In the genomic region with DNA sequence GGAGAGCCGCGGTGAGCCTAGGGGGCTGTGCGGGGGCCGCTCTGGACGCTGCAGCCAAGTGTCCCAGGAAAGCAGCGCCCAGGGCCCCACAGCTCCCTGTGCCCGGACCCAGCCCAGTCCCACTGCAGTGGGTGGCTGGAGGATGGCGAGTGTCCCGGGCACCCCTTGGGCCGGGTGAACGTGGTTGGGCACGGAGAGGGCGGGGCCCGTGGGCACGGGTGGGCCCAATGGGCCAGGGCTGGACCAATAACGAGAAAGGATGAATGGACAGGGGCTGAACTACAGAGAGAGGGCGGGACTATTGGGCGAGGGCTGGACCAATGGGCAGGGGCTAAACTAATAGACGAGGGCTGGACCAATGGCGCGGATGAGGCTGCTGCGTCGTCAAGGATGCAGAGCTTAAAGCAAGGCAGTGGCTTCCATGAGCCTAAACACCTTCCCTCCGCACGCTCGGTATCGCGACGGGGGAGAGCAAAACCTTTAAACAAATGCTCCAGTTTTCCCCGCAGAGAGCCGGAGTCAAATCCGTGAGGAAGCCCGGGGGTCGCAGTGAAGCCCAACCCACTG, we compare ENCODE assay signal across 1 cellular context.
A peak's percentile ranks its signal among the peaks of the same experiment; 100 is the strongest.
TF ChIP-seq lines count a peak whose summit lies in the region.

No MANE protein-coding gene starts in this region.

TF ChIP-seq in GM12878, 131 proteins besides CTCF, POLR2A, EP300 and RAD21 (continues in another document):
- no peak for TF ChIP-seq JUND (IDR thresholded peaks at IDR 0.05; ENCODE audit: low read depth, low read length)
- TF ChIP-seq, protein P1, sequence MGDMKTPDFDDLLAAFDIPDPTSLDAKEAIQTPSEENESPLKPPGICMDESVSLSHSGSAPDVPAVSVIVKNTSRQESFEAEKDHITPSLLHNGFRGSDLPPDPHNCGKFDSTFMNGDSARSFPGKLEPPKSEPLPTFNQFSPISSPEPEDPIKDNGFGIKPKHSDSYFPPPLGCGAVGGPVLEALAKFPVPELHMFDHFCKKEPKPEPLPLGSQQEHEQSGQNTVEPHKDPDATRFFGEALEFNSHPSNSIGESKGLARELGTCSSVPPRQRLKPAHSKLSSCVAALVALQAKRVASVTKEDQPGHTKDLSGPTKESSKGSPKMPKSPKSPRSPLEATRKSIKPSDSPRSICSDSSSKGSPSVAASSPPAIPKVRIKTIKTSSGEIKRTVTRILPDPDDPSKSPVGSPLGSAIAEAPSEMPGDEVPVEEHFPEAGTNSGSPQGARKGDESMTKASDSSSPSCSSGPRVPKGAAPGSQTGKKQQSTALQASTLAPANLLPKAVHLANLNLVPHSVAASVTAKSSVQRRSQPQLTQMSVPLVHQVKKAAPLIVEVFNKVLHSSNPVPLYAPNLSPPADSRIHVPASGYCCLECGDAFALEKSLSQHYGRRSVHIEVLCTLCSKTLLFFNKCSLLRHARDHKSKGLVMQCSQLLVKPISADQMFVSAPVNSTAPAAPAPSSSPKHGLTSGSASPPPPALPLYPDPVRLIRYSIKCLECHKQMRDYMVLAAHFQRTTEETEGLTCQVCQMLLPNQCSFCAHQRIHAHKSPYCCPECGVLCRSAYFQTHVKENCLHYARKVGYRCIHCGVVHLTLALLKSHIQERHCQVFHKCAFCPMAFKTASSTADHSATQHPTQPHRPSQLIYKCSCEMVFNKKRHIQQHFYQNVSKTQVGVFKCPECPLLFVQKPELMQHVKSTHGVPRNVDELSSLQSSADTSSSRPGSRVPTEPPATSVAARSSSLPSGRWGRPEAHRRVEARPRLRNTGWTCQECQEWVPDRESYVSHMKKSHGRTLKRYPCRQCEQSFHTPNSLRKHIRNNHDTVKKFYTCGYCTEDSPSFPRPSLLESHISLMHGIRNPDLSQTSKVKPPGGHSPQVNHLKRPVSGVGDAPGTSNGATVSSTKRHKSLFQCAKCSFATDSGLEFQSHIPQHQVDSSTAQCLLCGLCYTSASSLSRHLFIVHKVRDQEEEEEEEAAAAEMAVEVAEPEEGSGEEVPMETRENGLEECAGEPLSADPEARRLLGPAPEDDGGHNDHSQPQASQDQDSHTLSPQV (IDR thresholded peaks at IDR 0.05): no peak
- TF ChIP-seq NFYA (IDR thresholded peaks at IDR 0.05; ENCODE audit: borderline replicate concordance, low read depth, low read length): peak; percentile 40; the same call in 1 of the 2 replicates
- TF ChIP-seq RELA (IDR thresholded peaks at IDR 0.05; ENCODE audit: borderline replicate concordance, partially characterized antibody): no peak
- TF ChIP-seq HCFC1 (IDR thresholded peaks at IDR 0.05; ENCODE audit: low read length): no peak
- TF ChIP-seq BHLHE40 (IDR thresholded peaks at IDR 0.05; ENCODE audit: borderline replicate concordance in 1 of 2, low read depth in 2 of 2, low read length in 1 of 2): peak in 1 of 2 experiments; percentile 70; a peak in 2 of 4 replicates
- no peak for TF ChIP-seq NR2C1 (IDR thresholded peaks at IDR 0.05)
- TF ChIP-seq, protein P2, sequence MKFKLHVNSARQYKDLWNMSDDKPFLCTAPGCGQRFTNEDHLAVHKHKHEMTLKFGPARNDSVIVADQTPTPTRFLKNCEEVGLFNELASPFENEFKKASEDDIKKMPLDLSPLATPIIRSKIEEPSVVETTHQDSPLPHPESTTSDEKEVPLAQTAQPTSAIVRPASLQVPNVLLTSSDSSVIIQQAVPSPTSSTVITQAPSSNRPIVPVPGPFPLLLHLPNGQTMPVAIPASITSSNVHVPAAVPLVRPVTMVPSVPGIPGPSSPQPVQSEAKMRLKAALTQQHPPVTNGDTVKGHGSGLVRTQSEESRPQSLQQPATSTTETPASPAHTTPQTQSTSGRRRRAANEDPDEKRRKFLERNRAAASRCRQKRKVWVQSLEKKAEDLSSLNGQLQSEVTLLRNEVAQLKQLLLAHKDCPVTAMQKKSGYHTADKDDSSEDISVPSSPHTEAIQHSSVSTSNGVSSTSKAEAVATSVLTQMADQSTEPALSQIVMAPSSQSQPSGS (IDR thresholded peaks at IDR 0.05; ENCODE audit: low read length): no peak
- TF ChIP-seq POLR2AphosphoS5 (IDR thresholded peaks at IDR 0.05; ENCODE audit: low read length): peak; percentile 61; the same call in 1 of the 2 replicates
- TF ChIP-seq, protein P3, sequence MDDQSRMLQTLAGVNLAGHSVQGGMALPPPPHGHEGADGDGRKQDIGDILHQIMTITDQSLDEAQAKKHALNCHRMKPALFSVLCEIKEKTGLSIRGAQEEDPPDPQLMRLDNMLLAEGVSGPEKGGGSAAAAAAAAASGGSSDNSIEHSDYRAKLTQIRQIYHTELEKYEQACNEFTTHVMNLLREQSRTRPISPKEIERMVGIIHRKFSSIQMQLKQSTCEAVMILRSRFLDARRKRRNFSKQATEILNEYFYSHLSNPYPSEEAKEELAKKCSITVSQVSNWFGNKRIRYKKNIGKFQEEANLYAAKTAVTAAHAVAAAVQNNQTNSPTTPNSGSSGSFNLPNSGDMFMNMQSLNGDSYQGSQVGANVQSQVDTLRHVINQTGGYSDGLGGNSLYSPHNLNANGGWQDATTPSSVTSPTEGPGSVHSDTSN (IDR thresholded peaks at IDR 0.05; ENCODE audit: insufficient replicate concordance, low read depth, low read length): peak; percentile 89
- no peak for TF ChIP-seq RAD51 (IDR thresholded peaks at IDR 0.05)
- TF ChIP-seq, protein P4, sequence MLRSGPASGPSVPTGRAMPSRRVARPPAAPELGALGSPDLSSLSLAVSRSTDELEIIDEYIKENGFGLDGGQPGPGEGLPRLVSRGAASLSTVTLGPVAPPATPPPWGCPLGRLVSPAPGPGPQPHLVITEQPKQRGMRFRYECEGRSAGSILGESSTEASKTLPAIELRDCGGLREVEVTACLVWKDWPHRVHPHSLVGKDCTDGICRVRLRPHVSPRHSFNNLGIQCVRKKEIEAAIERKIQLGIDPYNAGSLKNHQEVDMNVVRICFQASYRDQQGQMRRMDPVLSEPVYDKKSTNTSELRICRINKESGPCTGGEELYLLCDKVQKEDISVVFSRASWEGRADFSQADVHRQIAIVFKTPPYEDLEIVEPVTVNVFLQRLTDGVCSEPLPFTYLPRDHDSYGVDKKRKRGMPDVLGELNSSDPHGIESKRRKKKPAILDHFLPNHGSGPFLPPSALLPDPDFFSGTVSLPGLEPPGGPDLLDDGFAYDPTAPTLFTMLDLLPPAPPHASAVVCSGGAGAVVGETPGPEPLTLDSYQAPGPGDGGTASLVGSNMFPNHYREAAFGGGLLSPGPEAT (IDR thresholded peaks at IDR 0.05; ENCODE audit: low read depth): 0 out of 2 replicates have a peak, but pooled peaks have one; percentile 60
- no peak for TF ChIP-seq ZZZ3 (IDR thresholded peaks at IDR 0.05; ENCODE audit: control insufficient read depth, insufficient read length, low read depth)
- no peak for TF ChIP-seq TCF12 (IDR thresholded peaks at IDR 0.05; ENCODE audit: low read depth, low read length)
- TF ChIP-seq RFX5 (IDR thresholded peaks at IDR 0.05; ENCODE audit: low read depth, low read length): peak; percentile 86
- no peak for TF ChIP-seq PAX5 (IDR thresholded peaks at IDR 0.05; ENCODE audit: borderline replicate concordance, low read depth, low read length)
- TF ChIP-seq, protein P5, sequence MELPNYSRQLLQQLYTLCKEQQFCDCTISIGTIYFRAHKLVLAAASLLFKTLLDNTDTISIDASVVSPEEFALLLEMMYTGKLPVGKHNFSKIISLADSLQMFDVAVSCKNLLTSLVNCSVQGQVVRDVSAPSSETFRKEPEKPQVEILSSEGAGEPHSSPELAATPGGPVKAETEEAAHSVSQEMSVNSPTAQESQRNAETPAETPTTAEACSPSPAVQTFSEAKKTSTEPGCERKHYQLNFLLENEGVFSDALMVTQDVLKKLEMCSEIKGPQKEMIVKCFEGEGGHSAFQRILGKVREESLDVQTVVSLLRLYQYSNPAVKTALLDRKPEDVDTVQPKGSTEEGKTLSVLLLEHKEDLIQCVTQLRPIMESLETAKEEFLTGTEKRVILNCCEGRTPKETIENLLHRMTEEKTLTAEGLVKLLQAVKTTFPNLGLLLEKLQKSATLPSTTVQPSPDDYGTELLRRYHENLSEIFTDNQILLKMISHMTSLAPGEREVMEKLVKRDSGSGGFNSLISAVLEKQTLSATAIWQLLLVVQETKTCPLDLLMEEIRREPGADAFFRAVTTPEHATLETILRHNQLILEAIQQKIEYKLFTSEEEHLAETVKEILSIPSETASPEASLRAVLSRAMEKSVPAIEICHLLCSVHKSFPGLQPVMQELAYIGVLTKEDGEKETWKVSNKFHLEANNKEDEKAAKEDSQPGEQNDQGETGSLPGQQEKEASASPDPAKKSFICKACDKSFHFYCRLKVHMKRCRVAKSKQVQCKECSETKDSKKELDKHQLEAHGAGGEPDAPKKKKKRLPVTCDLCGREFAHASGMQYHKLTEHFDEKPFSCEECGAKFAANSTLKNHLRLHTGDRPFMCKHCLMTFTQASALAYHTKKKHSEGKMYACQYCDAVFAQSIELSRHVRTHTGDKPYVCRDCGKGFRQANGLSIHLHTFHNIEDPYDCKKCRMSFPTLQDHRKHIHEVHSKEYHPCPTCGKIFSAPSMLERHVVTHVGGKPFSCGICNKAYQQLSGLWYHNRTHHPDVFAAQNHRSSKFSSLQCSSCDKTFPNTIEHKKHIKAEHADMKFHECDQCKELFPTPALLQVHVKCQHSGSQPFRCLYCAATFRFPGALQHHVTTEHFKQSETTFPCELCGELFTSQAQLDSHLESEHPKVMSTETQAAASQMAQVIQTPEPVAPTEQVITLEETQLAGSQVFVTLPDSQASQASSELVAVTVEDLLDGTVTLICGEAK (IDR thresholded peaks at IDR 0.05; ENCODE audit: borderline replicate concordance): no peak; the same call in 1 of the 2 replicates
- TF ChIP-seq, protein P6, sequence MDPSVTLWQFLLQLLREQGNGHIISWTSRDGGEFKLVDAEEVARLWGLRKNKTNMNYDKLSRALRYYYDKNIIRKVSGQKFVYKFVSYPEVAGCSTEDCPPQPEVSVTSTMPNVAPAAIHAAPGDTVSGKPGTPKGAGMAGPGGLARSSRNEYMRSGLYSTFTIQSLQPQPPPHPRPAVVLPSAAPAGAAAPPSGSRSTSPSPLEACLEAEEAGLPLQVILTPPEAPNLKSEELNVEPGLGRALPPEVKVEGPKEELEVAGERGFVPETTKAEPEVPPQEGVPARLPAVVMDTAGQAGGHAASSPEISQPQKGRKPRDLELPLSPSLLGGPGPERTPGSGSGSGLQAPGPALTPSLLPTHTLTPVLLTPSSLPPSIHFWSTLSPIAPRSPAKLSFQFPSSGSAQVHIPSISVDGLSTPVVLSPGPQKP (IDR thresholded peaks at IDR 0.05; ENCODE audit: low read depth, low read length): no peak
- no peak for TF ChIP-seq SUPT20H (IDR thresholded peaks at IDR 0.05; ENCODE audit: borderline replicate concordance, control insufficient read depth, low read depth, low read length)
- no peak for TF ChIP-seq SPI1 (IDR thresholded peaks at IDR 0.05; ENCODE audit: borderline replicate concordance, insufficient read depth, low read depth, low read length)
- TF ChIP-seq TAF1 (IDR thresholded peaks at IDR 0.05; ENCODE audit: borderline replicate concordance, low read depth, low read length): no peak
- TF ChIP-seq HDGF (IDR thresholded peaks at IDR 0.05): peak; percentile 95
- no peak for TF ChIP-seq FOXK2 (IDR thresholded peaks at IDR 0.05)
- TF ChIP-seq ATF7 (IDR thresholded peaks at IDR 0.05; ENCODE audit: low read depth): no peak
- peak; percentile 21; the same call in 1 of the 2 replicates for TF ChIP-seq SMARCA5 (IDR thresholded peaks at IDR 0.05)
- TF ChIP-seq NR2F1 (conservative IDR thresholded peaks at IDR 0.05): no peak
- TF ChIP-seq ASH2L (IDR thresholded peaks at IDR 0.05; ENCODE audit: borderline replicate concordance, low read depth): no peak
- no peak for TF ChIP-seq ZNF622 (IDR thresholded peaks at IDR 0.05)
- TF ChIP-seq, protein P7, sequence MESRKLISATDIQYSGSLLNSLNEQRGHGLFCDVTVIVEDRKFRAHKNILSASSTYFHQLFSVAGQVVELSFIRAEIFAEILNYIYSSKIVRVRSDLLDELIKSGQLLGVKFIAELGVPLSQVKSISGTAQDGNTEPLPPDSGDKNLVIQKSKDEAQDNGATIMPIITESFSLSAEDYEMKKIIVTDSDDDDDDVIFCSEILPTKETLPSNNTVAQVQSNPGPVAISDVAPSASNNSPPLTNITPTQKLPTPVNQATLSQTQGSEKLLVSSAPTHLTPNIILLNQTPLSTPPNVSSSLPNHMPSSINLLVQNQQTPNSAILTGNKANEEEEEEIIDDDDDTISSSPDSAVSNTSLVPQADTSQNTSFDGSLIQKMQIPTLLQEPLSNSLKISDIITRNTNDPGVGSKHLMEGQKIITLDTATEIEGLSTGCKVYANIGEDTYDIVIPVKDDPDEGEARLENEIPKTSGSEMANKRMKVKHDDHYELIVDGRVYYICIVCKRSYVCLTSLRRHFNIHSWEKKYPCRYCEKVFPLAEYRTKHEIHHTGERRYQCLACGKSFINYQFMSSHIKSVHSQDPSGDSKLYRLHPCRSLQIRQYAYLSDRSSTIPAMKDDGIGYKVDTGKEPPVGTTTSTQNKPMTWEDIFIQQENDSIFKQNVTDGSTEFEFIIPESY (IDR thresholded peaks at IDR 0.05): no peak
- TF ChIP-seq CHD2 (IDR thresholded peaks at IDR 0.05; ENCODE audit: borderline replicate concordance, low read depth, low read length): peak; percentile 85
- TF ChIP-seq, protein P8, sequence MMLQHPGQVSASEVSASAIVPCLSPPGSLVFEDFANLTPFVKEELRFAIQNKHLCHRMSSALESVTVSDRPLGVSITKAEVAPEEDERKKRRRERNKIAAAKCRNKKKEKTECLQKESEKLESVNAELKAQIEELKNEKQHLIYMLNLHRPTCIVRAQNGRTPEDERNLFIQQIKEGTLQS (IDR thresholded peaks at IDR 0.05; ENCODE audit: borderline replicate concordance, extremely low read depth, low read depth, low read length): no peak
- 0 out of 2 replicates have a peak, but pooled peaks have one; percentile 58 for TF ChIP-seq SIN3A (IDR thresholded peaks at IDR 0.05; ENCODE audit: low read depth, low read length)
- no peak for TF ChIP-seq IKZF2 (IDR thresholded peaks at IDR 0.05)
- peak; percentile 44; the same call in 1 of the 2 replicates for TF ChIP-seq POLR2AphosphoS2 (IDR thresholded peaks at IDR 0.05; ENCODE audit: low read depth, low read length)
- TF ChIP-seq, protein P9, sequence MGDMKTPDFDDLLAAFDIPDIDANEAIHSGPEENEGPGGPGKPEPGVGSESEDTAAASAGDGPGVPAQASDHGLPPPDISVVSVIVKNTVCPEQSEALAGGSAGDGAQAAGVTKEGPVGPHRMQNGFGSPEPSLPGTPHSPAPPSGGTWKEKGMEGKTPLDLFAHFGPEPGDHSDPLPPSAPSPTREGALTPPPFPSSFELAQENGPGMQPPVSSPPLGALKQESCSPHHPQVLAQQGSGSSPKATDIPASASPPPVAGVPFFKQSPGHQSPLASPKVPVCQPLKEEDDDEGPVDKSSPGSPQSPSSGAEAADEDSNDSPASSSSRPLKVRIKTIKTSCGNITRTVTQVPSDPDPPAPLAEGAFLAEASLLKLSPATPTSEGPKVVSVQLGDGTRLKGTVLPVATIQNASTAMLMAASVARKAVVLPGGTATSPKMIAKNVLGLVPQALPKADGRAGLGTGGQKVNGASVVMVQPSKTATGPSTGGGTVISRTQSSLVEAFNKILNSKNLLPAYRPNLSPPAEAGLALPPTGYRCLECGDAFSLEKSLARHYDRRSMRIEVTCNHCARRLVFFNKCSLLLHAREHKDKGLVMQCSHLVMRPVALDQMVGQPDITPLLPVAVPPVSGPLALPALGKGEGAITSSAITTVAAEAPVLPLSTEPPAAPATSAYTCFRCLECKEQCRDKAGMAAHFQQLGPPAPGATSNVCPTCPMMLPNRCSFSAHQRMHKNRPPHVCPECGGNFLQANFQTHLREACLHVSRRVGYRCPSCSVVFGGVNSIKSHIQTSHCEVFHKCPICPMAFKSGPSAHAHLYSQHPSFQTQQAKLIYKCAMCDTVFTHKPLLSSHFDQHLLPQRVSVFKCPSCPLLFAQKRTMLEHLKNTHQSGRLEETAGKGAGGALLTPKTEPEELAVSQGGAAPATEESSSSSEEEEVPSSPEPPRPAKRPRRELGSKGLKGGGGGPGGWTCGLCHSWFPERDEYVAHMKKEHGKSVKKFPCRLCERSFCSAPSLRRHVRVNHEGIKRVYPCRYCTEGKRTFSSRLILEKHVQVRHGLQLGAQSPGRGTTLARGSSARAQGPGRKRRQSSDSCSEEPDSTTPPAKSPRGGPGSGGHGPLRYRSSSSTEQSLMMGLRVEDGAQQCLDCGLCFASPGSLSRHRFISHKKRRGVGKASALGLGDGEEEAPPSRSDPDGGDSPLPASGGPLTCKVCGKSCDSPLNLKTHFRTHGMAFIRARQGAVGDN (IDR thresholded peaks at IDR 0.05): no peak
